24 cellular contexts compared by ENCODE assay signal in the genomic region with DNA sequence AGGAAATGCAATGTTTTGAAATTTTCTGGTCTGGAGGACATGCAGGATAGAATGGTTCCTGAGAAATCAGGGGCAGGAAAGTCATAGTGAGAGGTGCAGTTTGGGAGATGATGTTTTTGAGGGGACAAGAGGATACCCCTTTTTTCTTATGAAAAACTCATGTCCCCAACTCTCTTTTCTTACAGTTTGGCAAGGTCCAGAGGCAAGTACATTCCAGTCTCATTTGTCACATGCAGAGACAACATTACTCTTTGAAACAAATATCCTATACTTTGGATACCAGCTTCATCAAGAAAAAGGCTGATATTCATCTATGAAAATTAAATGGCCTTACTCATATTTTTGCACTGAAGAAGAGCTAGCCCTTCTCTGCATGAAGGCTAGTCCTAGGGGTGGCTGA. TPM values are rescaled to one million over a fixed set of nuclear protein-coding genes. Genes with fewer than 3 reads are reported as not detected.
"Had no signal": no experiment of that assay in that cellular context is flagged by ENCODE, and none has a peak within 500 bp of the region (broad histone marks: within the 10 kb centered on the region; RNA-seq: fewer than 3 reads in every experiment).

No MANE protein-coding gene starts in this region.

- H3K27me3 ChIP-seq: heart right ventricle, neural progenitor cell, right atrium auricular region, tibial artery had no signal

- H3K9me3 ChIP-seq: prostate gland, right atrium auricular region, tibial artery had no signal

- H3K4me1 ChIP-seq: heart right ventricle, neural progenitor cell, prostate gland, right atrium auricular region, tibial artery had no signal

- ATAC-seq: activated naive CD4-positive, alpha-beta T cell treated with anti-CD3 and anti-CD28 coated beads, Interleukin-2, amount 50 U/mL, for 72 hours; heart right ventricle; left ventricle myocardium superior; naive thymus-derived CD4-positive, alpha-beta T cell; stimulated activated naive CD8-positive, alpha-beta T cell treated with anti-CD3 and anti-CD28 coated beads, Interleukin-15, Interleukin-2, amounts not matched to agents 100 U/mL and 50 U/mL, for 24 hours had no signal

- H2AFZ ChIP-seq: neural progenitor cell had no signal

- H3K4me3 ChIP-seq: coronary artery, heart right ventricle, neural progenitor cell, prostate gland, right atrium auricular region, tibial artery had no signal

- H3K36me3 ChIP-seq: heart right ventricle, neural progenitor cell, prostate gland, right atrium auricular region, tibial artery, WERI-Rb-1 had no signal

- H3K4me2 ChIP-seq: neural progenitor cell had no signal

- DNase-seq: activated CD4-positive, alpha-beta T cell treated with anti-CD3 and anti-CD28 coated beads for 1 hour; activated gamma-delta T cell treated with Interleukin-2 at 50 U/mL for 16 hours; amniotic stem cell; central memory CD4-positive, alpha-beta T cell; heart right ventricle; immature natural killer cell; kidney glomerular epithelial cell; left ventricle myocardium superior; mesenchymal stem cell; naive thymus-derived CD4-positive, alpha-beta T cell; stimulated activated CD4-positive, alpha-beta T cell treated with anti-CD3 and anti-CD28 coated beads, Interleukin-2, amount 100 ng/mL, for 24 hours; stimulated activated naive CD8-positive, alpha-beta T cell treated with anti-CD3 and anti-CD28 coated beads, Interleukin-15, Interleukin-2, amounts not matched to agents 100 U/mL and 50 U/mL, for 24 hours; substantia nigra; tibial artery; WERI-Rb-1 had no signal

- H3K27ac ChIP-seq: coronary artery, heart right ventricle, neural progenitor cell, prostate gland, right atrium auricular region, tibial artery, WERI-Rb-1 had no signal

RNA-seq across cellular contexts. Expression of a gene that starts 48.2 kb away (rescaled TPM):
- total RNA-seq: activated CD8-positive, alpha-beta memory T cell treated with anti-CD3 and anti-CD28 coated beads for 36 hours; activated naive CD4-positive, alpha-beta T cell treated with anti-CD3 and anti-CD28 coated beads, Interleukin-2, amount 50 U/mL, for 72 hours; epithelial cell of proximal tubule; heart right ventricle; left ventricle myocardium superior; naive thymus-derived CD4-positive, alpha-beta T cell; osteocyte; right atrium auricular region; skeletal muscle tissue had no signal
